In genomic region chr2:55338268-55338667, GRCh38 we compare ENCODE assay signal across 23 cellular contexts.
DNase-seq lines count a peak whose midpoint lies in the region; FAIRE-seq and TF ChIP-seq lines count a peak whose summit lies in the region.
"Had no signal": no experiment of that assay in that cellular context is flagged by ENCODE, and none has a peak within 500 bp of the region (broad histone marks: within the 10 kb centered on the region; RNA-seq: fewer than 3 reads in every experiment).

No MANE protein-coding gene starts in this region.

- no peak overlapping the region for H2AFZ ChIP-seq in astrocyte (ENCODE audit: low read depth, low read length)

- peaks cover 2% of the 10 kb centered on the region for H3K36me3 Mint-ChIP-seq in astrocyte (ENCODE audit: low read depth, unreplicated experiment)

- no peak overlapping the region for H3K4me3 ChIP-seq in AG09309 (ENCODE audit: control insufficient read depth, low read depth, low read length)
- H3K4me3 ChIP-seq in astrocyte (ENCODE audit: insufficient read depth, low read depth, low read length) = no peak overlapping the region
- H3K4me3 ChIP-seq in fibroblast of the aortic adventitia (ENCODE audit: low read depth, low read length) = no peak overlapping the region
- H3K4me3 ChIP-seq: HAP-1 had no signal

- no peaks in the 10 kb centered on the region for H3K27me3 Mint-ChIP-seq in astrocyte (ENCODE audit: low read depth, unreplicated experiment)
- H3K27me3 Mint-ChIP-seq: CD4-positive, alpha-beta memory T cell had no signal

- H3K4me3 Mint-ChIP-seq in astrocyte (ENCODE audit: unreplicated experiment) = no peak overlapping the region
- H3K4me3 Mint-ChIP-seq: CD4-positive, alpha-beta memory T cell had no signal

- DNase-seq in AG09309 (ENCODE audit: low read depth) = peak; percentile 27
- peak; percentile 17 for DNase-seq in GM04504 (ENCODE audit: low read depth)
- DNase-seq in astrocyte (ENCODE audit: low read depth) = peak; percentile 10
- peak; percentile 7 for DNase-seq in fibroblast of the aortic adventitia (ENCODE audit: low read depth)
- DNase-seq in activated T-cell treated with anti-CD3 and anti-CD28 coated beads, Interleukin-2, amount 50 U/mL, for 48 hours = no peak
- DNase-seq in SIG-M5 (lab: John Stamatoyannopoulos, UW) = no peak
- DNase-seq in cerebellar cortex (ENCODE audit: low spot score) = no peak
- no peak for DNase-seq in NCI-H128 (lab: John Stamatoyannopoulos, UW; ENCODE audit: unreplicated experiment)
- DNase-seq: BE2C; CD4-positive, alpha-beta memory T cell; DMS79 treated with DMSO at 0.1 percent for 48 hours; GDM1; NCI-H1417; NCI-H2029; NCI-H2171; NCI-H446; NCI-H69; OCI-M1; SHP77 treated with DMSO at 0.1 percent for 48 hours had no signal

- no peak overlapping the region for H3K27ac ChIP-seq in astrocyte (ENCODE audit: low read depth, low read length)
- H3K27ac ChIP-seq: HL-60 had no signal

- H3K27ac Mint-ChIP-seq in astrocyte (ENCODE audit: unreplicated experiment) = no peak overlapping the region

- H4K20me1 ChIP-seq in astrocyte (ENCODE audit: insufficient read depth, low read length) = no peaks in the 10 kb centered on the region

- H3K4me1 Mint-ChIP-seq in astrocyte (ENCODE audit: low read depth, unreplicated experiment) = peaks cover 3% of the 10 kb centered on the region
- H3K4me1 Mint-ChIP-seq: CD4-positive, alpha-beta memory T cell had no signal

- peaks cover 18% of the 10 kb centered on the region for H3K36me3 ChIP-seq in astrocyte (ENCODE audit: insufficient read depth, low read length)

- H3K27me3 ChIP-seq in astrocyte (ENCODE audit: insufficient read depth, low read length) = no peaks in the 10 kb centered on the region
- H3K27me3 ChIP-seq: BE2C had no signal

- H3K9me3 Mint-ChIP-seq in astrocyte (ENCODE audit: unreplicated experiment) = no peaks in the 10 kb centered on the region
- H3K9me3 Mint-ChIP-seq: CD4-positive, alpha-beta memory T cell had no signal

- H3K79me2 ChIP-seq in astrocyte (ENCODE audit: insufficient read depth, low read length) = no peaks in the 10 kb centered on the region

- no peaks in the 10 kb centered on the region for H3K9me3 ChIP-seq in astrocyte (ENCODE audit: insufficient read depth, low read depth, low read length)
- H3K9me3 ChIP-seq: BE2C, HAP-1 had no signal

- no peak overlapping the region for H3K4me2 ChIP-seq in astrocyte (ENCODE audit: low read length)

- TF ChIP-seq CTCF in AG09309 (IDR thresholded peaks at IDR 0.05; ENCODE audit: control insufficient read depth, insufficient read depth, low read depth, low read length, missing control alignments) (no peak), astrocyte (IDR thresholded peaks at IDR 0.05; ENCODE audit: insufficient read depth, low read depth, low read length) (no peak), fibroblast of the aortic adventitia (IDR thresholded peaks at IDR 0.05; ENCODE audit: insufficient read depth, low read length) (no peak)

- no peak for FAIRE-seq in astrocyte (lab: Jason Lieb, UNC)
- FAIRE-seq: GM19239, HTR-8/SVneo had no signal

- no peaks in the 10 kb centered on the region for H3K4me1 ChIP-seq in astrocyte (ENCODE audit: insufficient read depth, low read length)
- H3K4me1 ChIP-seq: BE2C had no signal

- no peak overlapping the region for H3K9ac ChIP-seq in astrocyte (ENCODE audit: low read length)

Comparison
In these comparisons a context has a peak if more than half of its experiments do, and no peak if none do; other contexts are left out.
1. DNase-seq: peak in AG09309 (single experiment), GM04504 (single experiment), astrocyte (single experiment) and fibroblast of the aortic adventitia (single experiment); none in activated T-cell treated with anti-CD3 and anti-CD28 coated beads, Interleukin-2, amount 50 U/mL, for 48 hours (0 of 2), SIG-M5 (single experiment), cerebellar cortex (single experiment) and NCI-H128 (single experiment).